17 cellular contexts compared by ENCODE assay signal in genomic region chr15:69896606-69897005, GRCh38.
DNase-seq lines count a peak whose midpoint lies in the region; TF ChIP-seq lines count a peak whose summit lies in the region.
"Had no signal": no experiment of that assay in that cellular context is flagged by ENCODE, and none has a peak within 500 bp of the region (broad histone marks: within the 10 kb centered on the region; RNA-seq: fewer than 3 reads in every experiment).

No MANE protein-coding gene starts in this region.

- H3K36me3 ChIP-seq in MG63 (no peaks in the 10 kb centered on the region), thymus (ENCODE audit: control insufficient read depth, insufficient read depth) (no peaks in the 10 kb centered on the region), stomach (no peaks in the 10 kb centered on the region), osteoblast (ENCODE audit: insufficient read depth, low read length) (no peaks in the 10 kb centered on the region)
- H3K36me3 ChIP-seq: HAP-1 had no signal

- H3K27me3 ChIP-seq in MG63 (peaks cover 4% of the 10 kb centered on the region; the same call in 1 of the 2 replicates), thymus (ENCODE audit: control insufficient read depth, insufficient read depth) (no peaks in the 10 kb centered on the region), stomach (peaks cover 0 to 5% (median 0%) of the 10 kb centered on the region in 3 donors), osteoblast (ENCODE audit: insufficient read depth, low read length) (peaks cover 41% of the 10 kb centered on the region)

- no peaks in the 10 kb centered on the region for H3K79me2 ChIP-seq in osteoblast (ENCODE audit: insufficient read depth, low read length)

- no peaks in the 10 kb centered on the region for H3K9me3 ChIP-seq in MG63
- no peaks in the 10 kb centered on the region for H3K9me3 ChIP-seq in thymus (ENCODE audit: control insufficient read depth)
- H3K9me3 ChIP-seq in stomach: no peaks in the 10 kb centered on the region
- H3K9me3 ChIP-seq in osteoblast (ENCODE audit: low read depth, low read length): no peaks in the 10 kb centered on the region
- H3K9me3 ChIP-seq: A549, HAP-1 had no signal

- TF ChIP-seq CTCF in stomach (IDR thresholded peaks at IDR 0.05) (no peak), osteoblast (IDR thresholded peaks at IDR 0.05; ENCODE audit: extremely low read depth, low read depth, low read length) (no peak)

- H3K27me3 Mint-ChIP-seq in activated naive CD4-positive, alpha-beta T cell treated with anti-CD3 and anti-CD28 coated beads for 36 hours (ENCODE audit: low read depth): peaks cover 12% of the 10 kb centered on the region

- H3K27ac Mint-ChIP-seq in activated naive CD4-positive, alpha-beta T cell treated with anti-CD3 and anti-CD28 coated beads for 36 hours: no peak overlapping the region
- H3K27ac Mint-ChIP-seq: CD8-positive, alpha-beta T cell; HFFc6 had no signal

- H3K4me2 ChIP-seq in osteoblast (ENCODE audit: insufficient read depth, low read length): no peak overlapping the region
- H3K4me2 ChIP-seq: A549 had no signal

- H3K9me3 Mint-ChIP-seq in activated naive CD4-positive, alpha-beta T cell treated with anti-CD3 and anti-CD28 coated beads for 36 hours: no peaks in the 10 kb centered on the region
- H3K9me3 Mint-ChIP-seq: CD14-positive monocyte; CD8-positive, alpha-beta T cell; HFFc6 had no signal

- no peaks in the 10 kb centered on the region for H4K20me1 ChIP-seq in osteoblast (ENCODE audit: insufficient read depth, low read length)

- H3K27ac ChIP-seq in thymus (ENCODE audit: low read depth) (peak overlapping the region; percentile 9), stomach (no peak overlapping the region), osteoblast (ENCODE audit: low read depth, low read length) (no peak overlapping the region)
- H3K27ac ChIP-seq: A549, HL-60 had no signal

- no peak overlapping the region for H2AFZ ChIP-seq in osteoblast (ENCODE audit: low read length)

- no peak for TF ChIP-seq POLR2A in stomach (IDR thresholded peaks at IDR 0.05)

- H3K36me3 Mint-ChIP-seq in activated naive CD4-positive, alpha-beta T cell treated with anti-CD3 and anti-CD28 coated beads for 36 hours (ENCODE audit: low read depth): no peaks in the 10 kb centered on the region
- H3K36me3 Mint-ChIP-seq: CD14-positive monocyte; CD8-positive, alpha-beta T cell had no signal

- TF ChIP-seq EP300 in stomach (IDR thresholded peaks at IDR 0.05): no peak

- H3K4me3 ChIP-seq in MG63 (no peak overlapping the region), thymus (ENCODE audit: low read length) (no peak overlapping the region), stomach (no peak overlapping the region), osteoblast (ENCODE audit: insufficient read depth, low read length) (no peak overlapping the region)
- H3K4me3 ChIP-seq: A549, HAP-1 had no signal

- H3K4me1 Mint-ChIP-seq in activated naive CD4-positive, alpha-beta T cell treated with anti-CD3 and anti-CD28 coated beads for 36 hours (ENCODE audit: low read depth): no peaks in the 10 kb centered on the region

- intact Hi-C loops in activated naive CD4-positive, alpha-beta T cell treated with anti-CD3 and anti-CD28 coated beads for 36 hours (cut with micrococcal nuclease): no loop called here
- intact Hi-C loops in stomach (cut with DNase I; ENCODE audit: low total_unique reads): no loop called here

- POLR2A ChIA-PET in HEK293T (lab: Yijun Ruan, JAX): interaction anchor here (1.7 kb wide), 1 partner anchor 25 kb away, joined by 4 read pairs; no protein-coding TSS in a partner anchor

- peak; percentile 9 for DNase-seq in MG63
- peak; percentile 38 for DNase-seq in astrocyte of the hippocampus (ENCODE audit: low read depth, low spot score)
- DNase-seq in kidney glomerular epithelial cell (lab: John Stamatoyannopoulos, UW): peak; percentile 64
- DNase-seq in HEK293T (ENCODE audit: extremely low spot score): no peak
- DNase-seq in activated naive CD4-positive, alpha-beta T cell treated with anti-CD3 and anti-CD28 coated beads for 36 hours: no peak
- DNase-seq in stomach: no peak
- DNase-seq in osteoblast (ENCODE audit: insufficient read length, low spot score, missing footprints): no peak
- DNase-seq: CD8-positive, alpha-beta T cell; COR-L47; DND-41; GF-D8; HFFc6 had no signal

- H3K4me1 ChIP-seq in thymus (ENCODE audit: control insufficient read depth, insufficient read depth, low read length) (no peaks in the 10 kb centered on the region), stomach (no peaks in the 10 kb centered on the region), osteoblast (ENCODE audit: insufficient read depth, low read length) (no peaks in the 10 kb centered on the region)
- H3K4me1 ChIP-seq: A549, HAP-1 had no signal

- H3K4me3 Mint-ChIP-seq in activated naive CD4-positive, alpha-beta T cell treated with anti-CD3 and anti-CD28 coated beads for 36 hours: no peak overlapping the region
- H3K4me3 Mint-ChIP-seq: CD14-positive monocyte; CD8-positive, alpha-beta T cell; HFFc6 had no signal

- CTCF ChIA-PET in HEK293T (lab: Yijun Ruan, JAX): no interaction called here
- CTCF ChIA-PET in activated naive CD4-positive, alpha-beta T cell treated with anti-CD3 and anti-CD28 coated beads for 36 hours (lab: Charles Lee): no interaction called here

TF ChIP-seq in HEK293T, 16 proteins besides CTCF, POLR2A, EP300 and RAD21:
- TF ChIP-seq ARNT (IDR thresholded peaks at IDR 0.05) (no peak), ELF4 (IDR thresholded peaks at IDR 0.05) (no peak), FOXM1 (IDR thresholded peaks at IDR 0.05; ENCODE audit: borderline replicate concordance) (no peak), L3MBTL2 (conservative IDR thresholded peaks at IDR 0.05) (no peak), HDGF (IDR thresholded peaks at IDR 0.05; ENCODE audit: borderline replicate concordance) (no peak), SUZ12 (IDR thresholded peaks at IDR 0.05) (no peak)

Comparison
In these comparisons a context has a peak if more than half of its experiments do, and no peak if none do; other contexts are left out.
1. DNase-seq: peak in MG63 (single experiment), astrocyte of the hippocampus (single experiment) and kidney glomerular epithelial cell (single experiment); none in HEK293T (single experiment), activated naive CD4-positive, alpha-beta T cell treated with anti-CD3 and anti-CD28 coated beads for 36 hours (single experiment), stomach (single experiment) and osteoblast (single experiment).